In the genomic region with DNA sequence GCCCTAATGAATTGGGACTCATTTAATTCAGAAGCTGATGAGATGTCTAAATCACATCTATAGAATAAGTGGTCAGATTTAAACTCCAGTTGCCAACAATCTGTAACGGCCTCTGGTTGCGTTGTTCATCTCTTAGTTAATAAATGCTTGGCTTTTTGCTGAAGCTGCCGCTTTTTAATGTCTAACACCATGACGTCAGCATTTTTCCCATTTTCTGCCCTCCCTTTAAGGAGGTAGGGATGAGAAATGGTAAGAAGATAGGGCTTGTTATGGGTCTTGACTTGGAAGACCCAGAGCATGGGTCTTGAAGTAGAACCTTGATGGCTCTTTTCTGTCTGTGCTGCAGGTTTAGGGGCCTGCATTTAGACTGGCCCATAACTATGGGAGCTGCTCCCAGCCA, we compare ENCODE assay signal across 20 cellular contexts. TPM values are rescaled to one million over a fixed set of nuclear protein-coding genes. Genes with fewer than 3 reads are reported as not detected.
DNase-seq lines count a peak whose midpoint lies in the region; ATAC-seq, FAIRE-seq and TF ChIP-seq lines count a peak whose summit lies in the region.
"Had no signal": no experiment of that assay in that cellular context is flagged by ENCODE, and none has a peak within 500 bp of the region (broad histone marks: within the 10 kb centered on the region; RNA-seq: fewer than 3 reads in every experiment).

No MANE protein-coding gene starts in this region.

- H3K9me3 ChIP-seq in A549 (no peaks in the 10 kb centered on the region), SJCRH30 (replicated peaks) (no peaks in the 10 kb centered on the region), parathyroid adenoma (ENCODE audit: control insufficient read depth, low read length) (no peaks in the 10 kb centered on the region), WERI-Rb-1 (ENCODE audit: severe bottlenecking) (no peaks in the 10 kb centered on the region)

- TF ChIP-seq EP300 in A549 (IDR thresholded peaks at IDR 0.05), result no peak

- H3K4me2 ChIP-seq in A549 (no peak overlapping the region), parathyroid adenoma (ENCODE audit: low read length) (peak overlapping the region; percentile 39)
- H3K4me2 ChIP-seq: GM23338 had no signal

- H3K36me3 ChIP-seq in SJCRH30 (peaks cover 2% of the 10 kb centered on the region), parathyroid adenoma (ENCODE audit: control insufficient read depth, insufficient read depth, low read length) (no peaks in the 10 kb centered on the region), WERI-Rb-1 (no peaks in the 10 kb centered on the region)

- no peak overlapping the region for H3K4me3 ChIP-seq in A549
- H3K4me3 ChIP-seq in SJCRH30, result no peak overlapping the region
- no peak overlapping the region for H3K4me3 ChIP-seq in parathyroid adenoma (ENCODE audit: low read depth, low read length)
- H3K4me3 ChIP-seq in WERI-Rb-1 (ENCODE audit: low read depth, low read length), result no peak overlapping the region
- H3K4me3 ChIP-seq: GM23338 had no signal

- no peak overlapping the region for H3K27ac ChIP-seq in A549
- H3K27ac ChIP-seq in SJCRH30, result peak overlapping the region; percentile 30; the same call in 1 of the 2 replicates
- no peak overlapping the region for H3K27ac ChIP-seq in parathyroid adenoma
- no peak overlapping the region for H3K27ac ChIP-seq in WERI-Rb-1
- H3K27ac ChIP-seq: 22Rv1, HL-60 had no signal

- WGBS in A549 (ENCODE audit: missing lambda C conversion rate), result 38% methylated on average over 4 of the region's 4 CpGs

- no peak for TF ChIP-seq RAD21 in A549 (conservative IDR thresholded peaks at IDR 0.05 in 1 of 2, IDR thresholded peaks at IDR 0.05 in 1 of 2)

- no peak overlapping the region for H3K9ac ChIP-seq in parathyroid adenoma

- TF ChIP-seq POLR2A in A549 (IDR thresholded peaks at IDR 0.05; ENCODE audit: low read length), result no peak

- no peaks in the 10 kb centered on the region for H3K79me2 ChIP-seq in parathyroid adenoma

- ATAC-seq in A549, result no peak
- ATAC-seq: GM23338 had no signal

- H3K4me1 ChIP-seq in A549, result peaks cover 25% of the 10 kb centered on the region; the same call in 2 of the 3 replicates
- peaks cover 48% of the 10 kb centered on the region for H3K4me1 ChIP-seq in SJCRH30
- no peaks in the 10 kb centered on the region for H3K4me1 ChIP-seq in parathyroid adenoma

- CTCF ChIA-PET in A549 (lab: Yijun Ruan, JAX), result interaction anchor here (1.0 kb wide), 1 partner anchor 12 kb away, joined by 3 read pairs; no protein-coding TSS in a partner anchor

- H2AFZ ChIP-seq in parathyroid adenoma, result no peak overlapping the region
- H2AFZ ChIP-seq: GM23338 had no signal

- no peak for FAIRE-seq in A549 (lab: Jason Lieb, UNC)
- FAIRE-seq: D721Med, G401.6 had no signal

- TF ChIP-seq CTCF in A549 (IDR thresholded peaks at IDR 0.05) (no peak), parathyroid adenoma (IDR thresholded peaks at IDR 0.05) (no peak), WERI-Rb-1 (IDR thresholded peaks at IDR 0.05; ENCODE audit: low read depth, low read length) (no peak)

- POLR2A ChIA-PET in A549 (lab: Yijun Ruan, JAX), result no interaction called here

- H3K27me3 ChIP-seq in SJCRH30 (no peaks in the 10 kb centered on the region), parathyroid adenoma (ENCODE audit: control insufficient read depth, insufficient read depth, low read length) (no peaks in the 10 kb centered on the region), WERI-Rb-1 (ENCODE audit: insufficient read depth, low read depth, severe bottlenecking) (peaks cover 100% of the 10 kb centered on the region)

- DNase-seq in A549 (ENCODE audit: low read depth in 1 of 2, low spot score in 1 of 2) (no peak), SJCRH30 (no peak), kidney tubule cell (ENCODE audit: low spot score) (peak; percentile 37), iPS-NIHi7 (ENCODE audit: extremely low spot score) (no peak), ureter (ENCODE audit: low spot score) (no peak), WERI-Rb-1 (no peak)
- no peak for DNase-seq in activated T-cell treated with anti-CD3 and anti-CD28 coated beads, Interleukin-2, amount 50 U/mL, for 48 hours
- DNase-seq: AML-193; C1 segment of cervical spinal cord; CD4-positive, alpha-beta memory T cell; DMS153; DMS79 treated with DMSO at 0.1 percent for 48 hours; EL; H7 had no signal

TF ChIP-seq in A549, 52 proteins besides CTCF, POLR2A, EP300 and RAD21:
- TF ChIP-seq PBX3 (IDR thresholded peaks at IDR 0.05) (no peak), NFE2L2 (conservative IDR thresholded peaks at IDR 0.05; ENCODE audit: low read length) (0 out of 2 replicates have a peak, but pooled peaks have one; percentile 22), MAFK (IDR thresholded peaks at IDR 0.05; ENCODE audit: partially characterized antibody) (peak; percentile 87)

RNA-seq across cellular contexts. Expression of gene PALM2AKAP2, which starts 33.3 kb away (rescaled TPM):
- polyA plus RNA-seq in A549 (2011; rRNA removed) (0.08 TPM in 1 of 2 replicates, not detected in the other), A549 (2017; fragmentation: RNase III; extraction: RNeasy Plus Mini Kit Qiagen cat#74134 plus additional on column Dnase treatment) (0.04 to 0.22 TPM (median 0.06 TPM) in 3 replicates)
- polyA plus RNA-seq in A549 (2012; cell fraction: cytosol; rRNA removed), result 0.01 TPM in 1 of 2 replicates, not detected in the other
- not detected in 2 replicates for polyA plus RNA-seq in A549 (2012; cell fraction: nucleus; rRNA removed)
- polyA minus RNA-seq in A549 (2011; rRNA and poly(A)+ RNA removed), result not detected in 2 replicates
- 39.6 and 43.4 TPM in 2 replicates for total RNA-seq in SJCRH30 (2014; rRNA removed; shearing (Covaris generic))
- 7.8 TPM for total RNA-seq in ureter
- total RNA-seq: CD4-positive, alpha-beta memory T cell had no signal
- polyA plus RNA-seq: CD4-positive, alpha-beta memory T cell had no signal
